ENCODE assay signal across 1 cellular context in the genomic region with DNA sequence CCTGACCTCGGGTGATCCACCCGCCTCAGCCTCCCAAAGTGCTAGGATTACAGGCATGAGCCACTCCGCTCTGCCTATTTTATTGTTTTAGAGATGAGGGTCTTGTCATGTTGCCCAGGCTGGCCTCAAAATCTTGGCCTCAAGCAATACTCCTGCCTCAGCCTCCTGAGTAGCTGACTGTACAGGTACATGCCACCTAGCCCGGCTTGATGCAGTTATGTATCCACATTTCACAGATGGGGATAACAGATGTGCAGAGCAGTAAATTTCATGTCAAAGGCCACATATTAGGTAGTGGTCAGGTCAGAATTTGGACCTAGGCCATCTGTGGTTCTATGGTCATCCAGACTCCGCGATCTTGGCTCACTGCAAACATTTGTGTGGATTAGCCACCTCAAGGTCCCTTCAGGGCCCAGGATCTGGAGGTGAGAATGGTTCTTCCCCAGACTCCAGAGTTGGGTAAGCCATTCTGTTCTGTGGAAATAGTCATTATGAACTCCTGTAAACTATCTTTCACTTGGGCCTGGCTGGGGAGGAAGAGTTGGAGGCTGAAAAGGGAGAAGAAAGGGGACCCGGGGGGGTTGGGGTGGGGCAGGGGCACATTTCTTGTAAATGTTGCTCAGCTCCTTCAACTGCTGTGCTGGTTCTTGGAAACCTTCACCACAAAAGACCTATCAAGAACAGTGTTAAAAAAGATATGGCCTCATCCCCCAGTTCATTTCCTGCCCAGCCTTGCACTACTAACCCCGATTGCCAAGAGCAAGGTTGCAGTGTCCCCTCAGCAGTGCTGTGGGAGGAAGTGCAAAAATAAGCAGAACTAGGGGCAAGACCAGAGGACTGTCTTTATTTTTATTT.
TF ChIP-seq lines count a peak whose summit lies in the region.

No MANE protein-coding gene starts in this region.

TF ChIP-seq in GM12878, 131 proteins besides CTCF, POLR2A, EP300 and RAD21 (continued from another document):
- TF ChIP-seq, protein P1, sequence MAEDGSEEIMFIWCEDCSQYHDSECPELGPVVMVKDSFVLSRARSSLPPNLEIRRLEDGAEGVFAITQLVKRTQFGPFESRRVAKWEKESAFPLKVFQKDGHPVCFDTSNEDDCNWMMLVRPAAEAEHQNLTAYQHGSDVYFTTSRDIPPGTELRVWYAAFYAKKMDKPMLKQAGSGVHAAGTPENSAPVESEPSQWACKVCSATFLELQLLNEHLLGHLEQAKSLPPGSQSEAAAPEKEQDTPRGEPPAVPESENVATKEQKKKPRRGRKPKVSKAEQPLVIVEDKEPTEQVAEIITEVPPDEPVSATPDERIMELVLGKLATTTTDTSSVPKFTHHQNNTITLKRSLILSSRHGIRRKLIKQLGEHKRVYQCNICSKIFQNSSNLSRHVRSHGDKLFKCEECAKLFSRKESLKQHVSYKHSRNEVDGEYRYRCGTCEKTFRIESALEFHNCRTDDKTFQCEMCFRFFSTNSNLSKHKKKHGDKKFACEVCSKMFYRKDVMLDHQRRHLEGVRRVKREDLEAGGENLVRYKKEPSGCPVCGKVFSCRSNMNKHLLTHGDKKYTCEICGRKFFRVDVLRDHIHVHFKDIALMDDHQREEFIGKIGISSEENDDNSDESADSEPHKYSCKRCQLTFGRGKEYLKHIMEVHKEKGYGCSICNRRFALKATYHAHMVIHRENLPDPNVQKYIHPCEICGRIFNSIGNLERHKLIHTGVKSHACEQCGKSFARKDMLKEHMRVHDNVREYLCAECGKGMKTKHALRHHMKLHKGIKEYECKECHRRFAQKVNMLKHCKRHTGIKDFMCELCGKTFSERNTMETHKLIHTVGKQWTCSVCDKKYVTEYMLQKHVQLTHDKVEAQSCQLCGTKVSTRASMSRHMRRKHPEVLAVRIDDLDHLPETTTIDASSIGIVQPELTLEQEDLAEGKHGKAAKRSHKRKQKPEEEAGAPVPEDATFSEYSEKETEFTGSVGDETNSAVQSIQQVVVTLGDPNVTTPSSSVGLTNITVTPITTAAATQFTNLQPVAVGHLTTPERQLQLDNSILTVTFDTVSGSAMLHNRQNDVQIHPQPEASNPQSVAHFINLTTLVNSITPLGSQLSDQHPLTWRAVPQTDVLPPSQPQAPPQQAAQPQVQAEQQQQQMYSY (CRISPR knock-in tag; IDR thresholded peaks at IDR 0.05), result no peak
- TF ChIP-seq POLR2AphosphoS2 (IDR thresholded peaks at IDR 0.05; ENCODE audit: low read depth, low read length) (no peak), ZZZ3 (IDR thresholded peaks at IDR 0.05; ENCODE audit: control insufficient read depth, insufficient read length, low read depth) (no peak), YBX1 (IDR thresholded peaks at IDR 0.05) (no peak)
- TF ChIP-seq, protein P2, sequence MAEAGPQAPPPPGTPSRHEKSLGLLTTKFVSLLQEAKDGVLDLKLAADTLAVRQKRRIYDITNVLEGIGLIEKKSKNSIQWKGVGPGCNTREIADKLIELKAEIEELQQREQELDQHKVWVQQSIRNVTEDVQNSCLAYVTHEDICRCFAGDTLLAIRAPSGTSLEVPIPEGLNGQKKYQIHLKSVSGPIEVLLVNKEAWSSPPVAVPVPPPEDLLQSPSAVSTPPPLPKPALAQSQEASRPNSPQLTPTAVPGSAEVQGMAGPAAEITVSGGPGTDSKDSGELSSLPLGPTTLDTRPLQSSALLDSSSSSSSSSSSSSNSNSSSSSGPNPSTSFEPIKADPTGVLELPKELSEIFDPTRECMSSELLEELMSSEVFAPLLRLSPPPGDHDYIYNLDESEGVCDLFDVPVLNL (IDR thresholded peaks at IDR 0.05; ENCODE audit: low read depth, low read length), result no peak
